Comparison of ENCODE assay signal across 25 cellular contexts in genomic region chr1:195335541-195335940, GRCh38.
DNase-seq lines count a peak whose midpoint lies in the region; ATAC-seq and TF ChIP-seq lines count a peak whose summit lies in the region.
"Had no signal": no experiment of that assay in that cellular context is flagged by ENCODE, and none has a peak within 500 bp of the region (broad histone marks: within the 10 kb centered on the region; RNA-seq: fewer than 3 reads in every experiment).

No MANE protein-coding gene starts in this region.

- H2BK120ac ChIP-seq in mesendoderm (ENCODE audit: low read depth, low read length), result no peak overlapping the region

- no peak overlapping the region for H2BK15ac ChIP-seq in mesendoderm (replicated peaks; ENCODE audit: low read depth)

- intact Hi-C loops in psoas muscle (cut with DNase I), result no loop called here

- no peak overlapping the region for H3K23ac ChIP-seq in mesendoderm (ENCODE audit: low read length)

- no peak overlapping the region for H2AK5ac ChIP-seq in mesendoderm (ENCODE audit: low read length)

- peak overlapping the region; percentile 30 for H3K27ac ChIP-seq in GM23248
- no peak overlapping the region for H3K27ac ChIP-seq in SU-DHL-6 (ENCODE audit: low read depth, low read length)
- no peak overlapping the region for H3K27ac ChIP-seq in mesendoderm (ENCODE audit: low read depth, low read length)
- H3K27ac ChIP-seq in psoas muscle, result no peak overlapping the region
- H3K27ac ChIP-seq: BLaER1, Peyer's patch, SJCRH30 had no signal

- no peaks in the 10 kb centered on the region for H4K20me1 ChIP-seq in GM23248 (ENCODE audit: insufficient read depth)
- no peaks in the 10 kb centered on the region for H4K20me1 ChIP-seq in SU-DHL-6 (ENCODE audit: low read depth, low read length)
- H4K20me1 ChIP-seq: BLaER1 had no signal

- H3F3A ChIP-seq in GM23248 (ENCODE audit: insufficient read depth) (peaks cover 9% of the 10 kb centered on the region; the same call in 1 of the 2 replicates), SU-DHL-6 (ENCODE audit: insufficient read depth) (no peaks in the 10 kb centered on the region)

- H3K27me3 ChIP-seq in BJ (ENCODE audit: control insufficient read depth, insufficient read depth, low read length) (no peaks in the 10 kb centered on the region), GM23248 (replicated peaks; ENCODE audit: insufficient read depth) (no peaks in the 10 kb centered on the region), SU-DHL-6 (ENCODE audit: low read length) (no peaks in the 10 kb centered on the region), mesendoderm (ENCODE audit: insufficient read depth, low read length, poor library complexity) (no peaks in the 10 kb centered on the region), psoas muscle (ENCODE audit: insufficient read depth in 3 of 3, low read length in 2 of 3) (no peaks in the 10 kb centered on the region)
- H3K27me3 ChIP-seq: BLaER1, Peyer's patch, SJCRH30 had no signal

- H3K4me1 ChIP-seq in GM23248 (ENCODE audit: insufficient read depth), result peaks cover 23% of the 10 kb centered on the region; the same call in 1 of the 2 replicates
- peaks cover 2% of the 10 kb centered on the region for H3K4me1 ChIP-seq in mesendoderm (ENCODE audit: control insufficient read depth, low read depth, low read length)
- no peaks in the 10 kb centered on the region for H3K4me1 ChIP-seq in psoas muscle
- H3K4me1 ChIP-seq: BLaER1, Peyer's patch, SJCRH30 had no signal

- POLR2A ChIA-PET in BJ (lab: Charles Lee), result no interaction called here

- no peak for TF ChIP-seq CTCF in BJ (IDR thresholded peaks at IDR 0.05; ENCODE audit: insufficient read depth, low read depth, low read length)
- TF ChIP-seq CTCF in SU-DHL-6 (IDR thresholded peaks at IDR 0.05; ENCODE audit: insufficient read depth, low read length, poor library complexity, severe bottlenecking), result no peak
- no peak for TF ChIP-seq CTCF in psoas muscle (IDR thresholded peaks at IDR 0.05)

- H3K4me2 ChIP-seq in GM23248 (ENCODE audit: unreplicated experiment) (peak overlapping the region; percentile 35), SU-DHL-6 (ENCODE audit: low read depth, low read length, poor library complexity, severe bottlenecking) (no peak overlapping the region), mesendoderm (ENCODE audit: low read length) (no peak overlapping the region)
- H3K4me2 ChIP-seq: BLaER1 had no signal

- H2AFZ ChIP-seq in GM23248, result peak overlapping the region; percentile 50; the same call in 1 of the 2 replicates
- H2AFZ ChIP-seq in SU-DHL-6 (ENCODE audit: low read depth, low read length, severe bottlenecking), result peak overlapping the region; percentile 29

- no peaks in the 10 kb centered on the region for H3K36me3 ChIP-seq in BJ (ENCODE audit: control insufficient read depth, insufficient read depth, low read length)
- H3K36me3 ChIP-seq in GM23248 (ENCODE audit: low read depth), result no peaks in the 10 kb centered on the region
- H3K36me3 ChIP-seq in SU-DHL-6 (ENCODE audit: low read length), result no peaks in the 10 kb centered on the region
- no peaks in the 10 kb centered on the region for H3K36me3 ChIP-seq in mesendoderm (ENCODE audit: control insufficient read depth, insufficient read depth, low read length)
- H3K36me3 ChIP-seq in psoas muscle (ENCODE audit: insufficient read depth in 1 of 2, low read depth in 1 of 2), result no peaks in the 10 kb centered on the region
- H3K36me3 ChIP-seq: BLaER1, Peyer's patch, SJCRH30 had no signal

- H3K9me3 ChIP-seq in GM23248 (ENCODE audit: low read depth) (no peaks in the 10 kb centered on the region), SU-DHL-6 (ENCODE audit: insufficient read depth, low read length) (no peaks in the 10 kb centered on the region), psoas muscle (no peaks in the 10 kb centered on the region)
- H3K9me3 ChIP-seq: BLaER1, Peyer's patch, SJCRH30 had no signal

- no peak overlapping the region for H3K18ac ChIP-seq in mesendoderm (ENCODE audit: low read length)

- H3K4me3 ChIP-seq in BJ (ENCODE audit: low read depth, low read length), result no peak overlapping the region
- H3K4me3 ChIP-seq in GM23248, result no peak overlapping the region
- H3K4me3 ChIP-seq in SU-DHL-6 (ENCODE audit: insufficient read depth, low read length, poor library complexity, severe bottlenecking), result no peak overlapping the region
- H3K4me3 ChIP-seq in mesendoderm (ENCODE audit: low read length), result no peak overlapping the region
- H3K4me3 ChIP-seq in psoas muscle, result no peak overlapping the region
- H3K4me3 ChIP-seq: BLaER1, Peyer's patch, SJCRH30 had no signal

- H3K56ac ChIP-seq in mesendoderm (ENCODE audit: low read length), result no peak overlapping the region

- H4K8ac ChIP-seq in mesendoderm (ENCODE audit: low read depth, low read length), result no peak overlapping the region

- H3K4ac ChIP-seq in mesendoderm (ENCODE audit: low read depth, low read length), result no peak overlapping the region

- H4K5ac ChIP-seq in mesendoderm (ENCODE audit: low read length), result no peak overlapping the region

- DNase-seq in BJ (ENCODE audit: low read depth) (peak; percentile 13), GM23248 (peak; percentile 59), mesendoderm (peak; percentile 4), psoas muscle (no peak), NCI-H2029 treated with DMSO at 0.1 percent for 48 hours (lab: John Stamatoyannopoulos, UW) (no peak)
- no peak for DNase-seq in effector CD8-positive, alpha-beta T cell (lab: John Stamatoyannopoulos, UW)
- DNase-seq: CD4-positive, alpha-beta T cell; COR-L47; DMS 273 treated with DMSO at 0.1 percent for 48 hours; DMS79 treated with DMSO at 0.1 percent for 48 hours; H7; KBM-7; NCI-H1105; NCI-H146; NCI-H2029; NCI-H2171; NCI-H345; NCI-H524; NCI-H82; Peyer's patch; SJCRH30 had no signal

- no peak for ATAC-seq in GM19467 (IDR thresholded peaks at IDR 0.05; ENCODE audit: unreplicated experiment)
- no peak for ATAC-seq in psoas muscle
- ATAC-seq: HepG2 had no signal

- WGBS in GM23248 (ENCODE audit: low coverage in 1 of 2, low lambda C conversion rate in 2 of 2, missing lambda C conversion rate in 2 of 2), 2 experiments, result 64 to 69% methylated on average over 4 of the region's 4 CpGs
- WGBS in mesendoderm (ENCODE audit: extremely low coverage, insufficient coverage, low lambda C conversion rate), result no CpG with 5 or more reads among the region's 4 CpGs
- 81 to 90% (median 87%) methylated on average over 4 of the region's 4 CpGs for WGBS in psoas muscle, 3 donors

- no peaks in the 10 kb centered on the region for H3K9me2 ChIP-seq in GM23248 (ENCODE audit: insufficient read depth)
- H3K9me2 ChIP-seq in SU-DHL-6 (replicated peaks; ENCODE audit: insufficient read depth, low read length), result no peaks in the 10 kb centered on the region

- no peak overlapping the region for H3K9ac ChIP-seq in GM23248
- H3K9ac ChIP-seq in SU-DHL-6 (ENCODE audit: low read length), result no peak overlapping the region
- no peak overlapping the region for H3K9ac ChIP-seq in mesendoderm (ENCODE audit: low read length)
- H3K9ac ChIP-seq: BLaER1 had no signal

- in situ Hi-C loops in GM23248 (cut with MboI), result no loop called here

- no peak overlapping the region for H2BK5ac ChIP-seq in mesendoderm (ENCODE audit: low read length)

- CTCF ChIA-PET in BJ (lab: Yijun Ruan, JAX), result interaction anchor here (0.6 kb wide), 1 partner anchor 58 kb away, joined by 3 read pairs; no protein-coding TSS in a partner anchor

- H3K79me2 ChIP-seq in GM23248 (ENCODE audit: insufficient read depth), result no peaks in the 10 kb centered on the region
- H3K79me2 ChIP-seq in SU-DHL-6 (ENCODE audit: insufficient read depth, low read length), result no peaks in the 10 kb centered on the region
- no peaks in the 10 kb centered on the region for H3K79me2 ChIP-seq in mesendoderm (ENCODE audit: control insufficient read depth, insufficient read depth, low read length)

- no peaks in the 10 kb centered on the region for H3K79me1 ChIP-seq in mesendoderm (ENCODE audit: low read length)

Comparison
In these comparisons a context has a peak if more than half of its experiments do, and no peak if none do; other contexts are left out.
1. DNase-seq: peak in BJ (single experiment), GM23248 (single experiment) and mesendoderm (single experiment); none in psoas muscle (0 of 2), NCI-H2029 treated with DMSO at 0.1 percent for 48 hours (single experiment) and effector CD8-positive, alpha-beta T cell (single experiment).